10 cellular contexts compared by ENCODE assay signal in genomic region chr6:127100510-127101140, GRCh38. TPM values are rescaled to one million over a fixed set of nuclear protein-coding genes. Genes with fewer than 3 reads are reported as not detected.
DNase-seq lines count a peak whose midpoint lies in the region; ATAC-seq and TF ChIP-seq lines count a peak whose summit lies in the region.
"Had no signal": no experiment of that assay in that cellular context is flagged by ENCODE, and none has a peak within 500 bp of the region (broad histone marks: within the 10 kb centered on the region; RNA-seq: fewer than 3 reads in every experiment).

No MANE protein-coding gene starts in this region.

- H3K27ac ChIP-seq in OCI-LY1 (ENCODE audit: low read depth, low read length, poor library complexity, severe bottlenecking) (no peak overlapping the region), dorsolateral prefrontal cortex (no peak overlapping the region), spleen (no peak overlapping the region)

- H3K4me3 ChIP-seq in OCI-LY1 (ENCODE audit: low read depth, low read length, poor library complexity, severe bottlenecking) (no peak overlapping the region), dorsolateral prefrontal cortex (no peak overlapping the region), spleen (no peak overlapping the region)

- no peaks in the 10 kb centered on the region for H3K36me3 Mint-ChIP-seq in neural crest cell (ENCODE audit: low read depth)
- H3K36me3 Mint-ChIP-seq in naive thymus-derived CD8-positive, alpha-beta T cell = no peaks in the 10 kb centered on the region

- ATAC-seq in HG03469 (IDR thresholded peaks at IDR 0.05; ENCODE audit: unreplicated experiment) = no peak
- no peak for ATAC-seq in naive thymus-derived CD8-positive, alpha-beta T cell

- no peaks in the 10 kb centered on the region for H3K9me3 Mint-ChIP-seq in neural crest cell
- H3K9me3 Mint-ChIP-seq in naive thymus-derived CD8-positive, alpha-beta T cell = no peaks in the 10 kb centered on the region

- no peaks in the 10 kb centered on the region for H3K9me2 ChIP-seq in OCI-LY1 (ENCODE audit: low read depth, low read length)

- no peaks in the 10 kb centered on the region for H3K27me3 ChIP-seq in OCI-LY1 (ENCODE audit: insufficient read depth, low read length)
- peaks cover 0 to 3% (median 0%) of the 10 kb centered on the region in 45 donors for H3K27me3 ChIP-seq in dorsolateral prefrontal cortex
- H3K27me3 ChIP-seq in spleen (replicated peaks in 1 of 7) = no peaks in the 10 kb centered on the region

- intact Hi-C loops in dorsolateral prefrontal cortex (cut with DNase I) = no loop called here
- intact Hi-C loops in spleen (cut with DNase I; ENCODE audit: low total_unique reads) = no loop called here

- TF ChIP-seq CTCF in OCI-LY1 (IDR thresholded peaks at IDR 0.05; ENCODE audit: low read length) (peak; percentile 30; the same call in 1 of the 2 replicates), dorsolateral prefrontal cortex (IDR thresholded peaks at IDR 0.05 in 54 of 56, conservative IDR thresholded peaks at IDR 0.05 in 2 of 56; ENCODE audit: low read depth in 1 of 56, partially characterized antibody in 56 of 56) (peak in 34 of 56 donors; percentile 11 to 43 (median 24)), neural crest cell (conservative IDR thresholded peaks at IDR 0.05) (peak; percentile 56), spleen (IDR thresholded peaks at IDR 0.05 in 8 of 11, conservative IDR thresholded peaks at IDR 0.05 in 3 of 11) (no peak)

- H3K36me3 ChIP-seq in OCI-LY1 (ENCODE audit: insufficient read depth, low read length) (no peaks in the 10 kb centered on the region), spleen (no peaks in the 10 kb centered on the region)

- DNase-seq in GF-D8 (lab: John Stamatoyannopoulos, UW) (peak; percentile 11), dorsolateral prefrontal cortex (no peak), neural crest cell (ENCODE audit: low read depth, low spot score) (no peak), epidermal melanocyte (ENCODE audit: insufficient read length, low spot score) (no peak), spleen (no peak)
- DNase-seq in naive thymus-derived CD8-positive, alpha-beta T cell = no peak
- DNase-seq: activated CD4-positive, alpha-beta T cell treated with anti-CD3 and anti-CD28 coated beads for 4 hours; NCI-H2171 had no signal

- no peak overlapping the region for H2AFZ ChIP-seq in OCI-LY1 (ENCODE audit: low read length)

- H3K9me3 ChIP-seq in OCI-LY1 (ENCODE audit: low read length) (no peaks in the 10 kb centered on the region), spleen (no peaks in the 10 kb centered on the region)

- H3K4me1 Mint-ChIP-seq in neural crest cell = no peaks in the 10 kb centered on the region
- H3K4me1 Mint-ChIP-seq in naive thymus-derived CD8-positive, alpha-beta T cell = no peaks in the 10 kb centered on the region

- no peak for TF ChIP-seq POLR2A in spleen (IDR thresholded peaks at IDR 0.05)

- POLR2A ChIA-PET in naive thymus-derived CD8-positive, alpha-beta T cell (lab: Charles Lee) = no interaction called here

- H3K4me3 Mint-ChIP-seq in neural crest cell = no peak overlapping the region
- H3K4me3 Mint-ChIP-seq in naive thymus-derived CD8-positive, alpha-beta T cell = no peak overlapping the region

- H3K4me1 ChIP-seq in OCI-LY1 (ENCODE audit: insufficient read depth, low read length, severe bottlenecking) (no peaks in the 10 kb centered on the region), spleen (no peaks in the 10 kb centered on the region)

- H3F3A ChIP-seq in OCI-LY1 (ENCODE audit: insufficient read depth, low read length) = no peaks in the 10 kb centered on the region

- peaks cover 32% of the 10 kb centered on the region for H3K27me3 Mint-ChIP-seq in neural crest cell (ENCODE audit: low read depth)
- H3K27me3 Mint-ChIP-seq in naive thymus-derived CD8-positive, alpha-beta T cell = peaks cover 0 to 17% (median 5%) of the 10 kb centered on the region in 5 donors

- no peak overlapping the region for H3K9ac ChIP-seq in OCI-LY1 (ENCODE audit: low read length)

- no peaks in the 10 kb centered on the region for H4K20me1 ChIP-seq in OCI-LY1 (ENCODE audit: insufficient read depth, low read length)

- no peaks in the 10 kb centered on the region for H3K79me2 ChIP-seq in OCI-LY1 (ENCODE audit: insufficient read depth, low read length)

- 29 to 39% (median 32%) methylated on average over 3 of the region's 3 CpGs for WGBS in spleen, 5 donors

- no peak overlapping the region for H3K27ac Mint-ChIP-seq in neural crest cell (ENCODE audit: unreplicated experiment)
- no peak overlapping the region for H3K27ac Mint-ChIP-seq in naive thymus-derived CD8-positive, alpha-beta T cell

- H3K4me2 ChIP-seq in OCI-LY1 (ENCODE audit: low read length) = no peak overlapping the region

RNA-seq across cellular contexts. Expression of gene RSPO3, which starts 17.8 kb away (rescaled TPM):
- total RNA-seq in dorsolateral prefrontal cortex (10 to 100 TPM in 3 of 120 experiments, 1 to 10 TPM in 115, under 1 TPM in 2; 0.68 to 12.7 (median 4.4) TPM), neural crest cell (not detected in 2 replicates), spleen (1 to 10 TPM in 5 of 7 donors, under 1 TPM in 1, not detected in 1; 0.65 to 2.6 (median 1.4) TPM)
- polyA plus RNA-seq in spleen = 1 to 10 TPM; 3.6 to 8.2 (median 3.6) TPM
- not detected for total RNA-seq in naive thymus-derived CD8-positive, alpha-beta T cell
- not detected for polyA plus RNA-seq in naive thymus-derived CD8-positive, alpha-beta T cell

Comparison
In these comparisons a context has a peak if more than half of its experiments do, and no peak if none do; other contexts are left out.
1. CTCF ChIP-seq: peak in OCI-LY1 (single experiment), dorsolateral prefrontal cortex (34 of 56) and neural crest cell (single experiment); none in spleen (0 of 11).